Comparison of ENCODE assay signal across 8 cellular contexts in the genomic region with DNA sequence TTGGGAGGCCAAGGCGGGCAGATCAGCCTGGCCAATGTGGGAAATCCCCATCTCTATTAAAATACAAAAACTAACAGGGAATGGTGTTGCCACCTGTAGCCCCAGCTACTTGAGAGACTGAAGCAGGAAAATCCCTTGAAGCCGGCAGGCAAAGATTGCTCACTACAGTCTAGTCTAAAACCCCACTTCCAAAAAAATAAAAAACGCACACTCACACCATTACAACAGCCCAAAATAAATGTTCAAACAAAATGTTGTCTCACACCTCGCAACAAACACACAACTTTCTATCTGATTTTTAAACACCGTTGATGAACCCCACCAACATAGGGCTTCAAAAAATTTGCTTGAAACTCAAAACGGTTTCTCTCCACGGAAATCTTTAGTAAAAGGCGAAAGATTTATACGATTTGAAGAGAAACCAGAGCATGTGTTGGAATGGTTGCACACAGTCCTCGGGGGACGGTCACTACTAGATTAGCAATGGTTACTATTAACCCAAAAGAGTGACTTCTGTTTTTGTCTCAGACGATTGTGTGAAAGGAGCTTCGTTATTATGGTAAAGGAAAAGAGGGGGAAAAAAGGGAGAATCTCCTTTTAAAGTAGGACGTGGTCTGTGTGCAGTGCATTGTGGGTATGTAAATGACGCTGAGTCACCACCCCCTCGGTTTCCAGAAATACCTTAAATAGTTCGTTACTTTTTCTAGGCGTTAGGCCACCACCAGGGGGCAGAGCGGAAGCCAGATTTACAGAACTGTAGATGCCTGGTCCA. TPM values are rescaled to one million over a fixed set of nuclear protein-coding genes. Genes with fewer than 3 reads are reported as not detected.
DNase-seq lines count a peak whose midpoint lies in the region; ATAC-seq, FAIRE-seq and TF ChIP-seq lines count a peak whose summit lies in the region.

A gene (minus strand): TSS at position 430 of the 772 bp plus-strand sequence.

- H3K36me3 ChIP-seq in GM12878 (ENCODE audit: control insufficient read depth in 2 of 2, insufficient read depth in 2 of 2, low read length in 1 of 2) (no peaks in the 10 kb centered on the region), sigmoid colon (no peaks in the 10 kb centered on the region)

- H3K4me3 ChIP-seq in GM12878 = peak within 1 kb of the TSS; percentile 47; the same call in 1 of the 2 replicates
- peak within 1 kb of the TSS in 3 of 4 donors; percentile 13 to 20 (median 14) for H3K4me3 ChIP-seq in sigmoid colon

- RAD21 ChIA-PET in GM12878 (lab: Charles Lee; ENCODE audit: unreplicated experiment) = interaction anchor here (0.7 to 4.2 kb wide), 24 partner anchors 9 to 1081 kb away, joined by 3 to 48 read pairs (median 4); a partner anchor contains a TSS

- WGBS in GM12878 (ENCODE audit: insufficient coverage, insufficient replicate concordance, low lambda C conversion rate, missing lambda C conversion rate) = 1% methylated on average over 19 of the region's 19 CpGs
- 1% methylated on average over 19 of the region's 19 CpGs for WGBS in sigmoid colon, 2 donors

- FAIRE-seq in GM12878 (lab: Jason Lieb, UNC) = peak; percentile 85

- H3K9me3 ChIP-seq in GM12878 (replicated peaks; ENCODE audit: control insufficient read depth, insufficient read depth, low read length) (no peaks in the 10 kb centered on the region), sigmoid colon (no peaks in the 10 kb centered on the region)

- H3K27me3 ChIP-seq in GM12878 (replicated peaks in 1 of 2; ENCODE audit: control insufficient read depth in 2 of 2, insufficient read depth in 2 of 2, low read length in 1 of 2) (no peaks in the 10 kb centered on the region), sigmoid colon (no peaks in the 10 kb centered on the region)

- peak in 1 of 2 experiments; percentile 44; a peak in 1 of 4 replicates for TF ChIP-seq EP300 in GM12878 (IDR thresholded peaks at IDR 0.05; ENCODE audit: borderline replicate concordance in 1 of 2, control insufficient read depth in 1 of 2, low read depth in 2 of 2, low read length in 2 of 2)
- peak in 2 of 4 donors; percentile 10 to 20 for TF ChIP-seq EP300 in sigmoid colon (IDR thresholded peaks at IDR 0.05)

- H4K20me1 ChIP-seq in GM12878 (ENCODE audit: control insufficient read depth, insufficient read depth) = no peaks in the 10 kb centered on the region

- in situ Hi-C loops in GM12878 (cut with MboI) = loop anchor here (5.0 to 10.0 kb wide), 2 partner anchors 76 to 764 kb away; a partner anchor contains a TSS

- H3K79me2 ChIP-seq in GM12878 (ENCODE audit: control insufficient read depth, insufficient read depth, low read length) = no peaks in the 10 kb centered on the region

- DNase-seq in activated gamma-delta T cell treated with Interleukin-2 at 50 U/mL for 16 hours (peak; percentile 96), activated gamma-delta T cell (lab: John Stamatoyannopoulos, UW) (no peak), NCI-H2029 treated with DMSO at 0.1 percent for 48 hours (lab: John Stamatoyannopoulos, UW) (peak; percentile 99), T1000 (lab: John Stamatoyannopoulos, UW) (peak; percentile 85), GM12878 (ENCODE audit: low read depth, low spot score) (peak; percentile 98), iPS DF 19.7 (ENCODE audit: low read depth, low spot score) (peak; percentile 91), sigmoid colon (peak; percentile 96)

- ATAC-seq in HG03039 (IDR thresholded peaks at IDR 0.05; ENCODE audit: unreplicated experiment) (peak; percentile 63), GM12878 (peak; percentile 87)

- CTCF ChIA-PET in GM12878 (lab: Yijun Ruan, JAX) = interaction anchor here (0.6 to 8.9 kb wide), 33 partner anchors 9 to 853 kb away, joined by 3 to 175 read pairs (median 5); a partner anchor contains a TSS

- peak within 1 kb of the TSS; percentile 100 for H3K27ac ChIP-seq in GM12878 (ENCODE audit: control insufficient read depth, insufficient read depth)
- peak within 1 kb of the TSS; percentile 77 to 88 (median 82) for H3K27ac ChIP-seq in sigmoid colon

- TF ChIP-seq CTCF in GM12878 (IDR thresholded peaks at IDR 0.05 in 2 of 3, conservative IDR thresholded peaks at IDR 0.05 in 1 of 3; ENCODE audit: control insufficient read depth in 2 of 3, extremely low read depth in 1 of 3, insufficient read depth in 1 of 3, low read depth in 3 of 3, low read length in 3 of 3) = peak; percentile 72 to 88 (median 83)
- peak; percentile 39 to 85 (median 68) for TF ChIP-seq CTCF in sigmoid colon (IDR thresholded peaks at IDR 0.05)

- TSS peak; percentile 100 for BruUV-seq in GM12878 (replicated peaks; lab: Mats Ljungman, UMichigan)

- H3K4me1 ChIP-seq in GM12878 (ENCODE audit: control insufficient read depth, insufficient read depth, low read length) (peaks cover 14% of the 10 kb centered on the region), sigmoid colon (peaks cover 0 to 8% (median 4%) of the 10 kb centered on the region in 4 donors)

- H3K9ac ChIP-seq in GM12878 (ENCODE audit: control insufficient read depth, insufficient read depth, low read length) = peak within 1 kb of the TSS; percentile 83

- SMC1A ChIA-PET in GM12878 (lab: Charles Lee; ENCODE audit: uncharacterized antibody, unreplicated experiment) = interaction anchor here (0.6 to 7.8 kb wide), 15 partner anchors 9 to 1032 kb away, joined by 3 to 73 read pairs (median 6); a partner anchor contains a TSS

- intact Hi-C loops in GM12878 (cut with micrococcal nuclease; ENCODE audit: unreplicated experiment) (loop anchor here (1.0 to 5.0 kb wide), 4 partner anchors 10 to 281 kb away; a partner anchor contains a TSS), sigmoid colon (cut with DNase I) (loop anchor here (5.0 kb wide), 2 partner anchors 281 to 571 kb away; a partner anchor contains a TSS)

- POLR2A ChIA-PET in GM12878 (lab: Charles Lee) = interaction anchor here (0.6 to 6.6 kb wide), 21 partner anchors 9 to 852 kb away, joined by 3 to 110 read pairs (median 4); a partner anchor contains a TSS

- H2AFZ ChIP-seq in GM12878 (ENCODE audit: control insufficient read depth, low read depth, low read length) = peak within 1 kb of the TSS; percentile 92

- TF ChIP-seq POLR2A in GM12878 (IDR thresholded peaks at IDR 0.05; ENCODE audit: low read depth, low read length) (peak; percentile 96), sigmoid colon (IDR thresholded peaks at IDR 0.05) (peak; percentile 95)

- peak; percentile 58 for TF ChIP-seq RAD21 in GM12878 (IDR thresholded peaks at IDR 0.05; ENCODE audit: insufficient read depth, low read depth, low read length)

- peak within 1 kb of the TSS; percentile 77 for H3K4me2 ChIP-seq in GM12878 (ENCODE audit: control insufficient read depth, insufficient read depth)

TF ChIP-seq in GM12878, 131 proteins besides CTCF, POLR2A, EP300 and RAD21 (continues in another document):
- TF ChIP-seq FOXM1 (IDR thresholded peaks at IDR 0.05; ENCODE audit: low read depth, low read length) (peak; percentile 95), BACH1 (IDR thresholded peaks at IDR 0.05; ENCODE audit: borderline replicate concordance) (peak; percentile 99), ATF7 (IDR thresholded peaks at IDR 0.05; ENCODE audit: low read depth) (peak; percentile 78), TCF7 (IDR thresholded peaks at IDR 0.05; ENCODE audit: borderline replicate concordance) (no peak; the same call in none of the 2 replicates), MYB (IDR thresholded peaks at IDR 0.05; ENCODE audit: borderline replicate concordance, low read depth, low read length) (no peak; the same call in none of the 2 replicates)
- TF ChIP-seq, protein P1, sequence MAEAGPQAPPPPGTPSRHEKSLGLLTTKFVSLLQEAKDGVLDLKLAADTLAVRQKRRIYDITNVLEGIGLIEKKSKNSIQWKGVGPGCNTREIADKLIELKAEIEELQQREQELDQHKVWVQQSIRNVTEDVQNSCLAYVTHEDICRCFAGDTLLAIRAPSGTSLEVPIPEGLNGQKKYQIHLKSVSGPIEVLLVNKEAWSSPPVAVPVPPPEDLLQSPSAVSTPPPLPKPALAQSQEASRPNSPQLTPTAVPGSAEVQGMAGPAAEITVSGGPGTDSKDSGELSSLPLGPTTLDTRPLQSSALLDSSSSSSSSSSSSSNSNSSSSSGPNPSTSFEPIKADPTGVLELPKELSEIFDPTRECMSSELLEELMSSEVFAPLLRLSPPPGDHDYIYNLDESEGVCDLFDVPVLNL (IDR thresholded peaks at IDR 0.05; ENCODE audit: low read depth, low read length) = no peak

RNA-seq across cellular contexts. Expression of the gene that starts here (rescaled TPM):
- total RNA-seq in GM12878 (2013; cell fraction: nucleolus; rRNA removed) = not detected in 2 replicates
- total RNA-seq in GM12878 (2014; rRNA removed) = not detected in 2 replicates
- not detected in 2 replicates for total RNA-seq in GM12878 (2014; rRNA removed; fragmentation: Illumina TruSeq; extraction: Trizol)
- not detected in 2 replicates for total RNA-seq in GM12878 (2021)
- not detected for polyA plus RNA-seq in GM12878 (2011; ENCODE audit: low read depth)
- polyA plus RNA-seq in GM12878 (2011; rRNA removed) = not detected in 2 replicates
- polyA plus RNA-seq in GM12878 (2011; cell fraction: cytosol; rRNA removed) = not detected in 2 replicates
- not detected in 2 replicates for polyA plus RNA-seq in GM12878 (2011; cell fraction: nucleus; rRNA removed)
- not detected in 2 replicates for polyA plus RNA-seq in GM12878 (2012)
- not detected in 2 replicates for polyA plus RNA-seq in GM12878 (2014; fragmentation: Illumina TruSeq; extraction: Trizol)
- not detected for polyA plus RNA-seq in GM12878 (2014; fragmentation: Nextera tagmentation; extraction: Ambion mirVana)
- not detected in 2 replicates for polyA plus RNA-seq in GM12878 (2014; rRNA removed)
- polyA plus RNA-seq in GM12878 (2016; fragmentation: Nextera tagmentation; extraction: Ambion mirVana) = not detected
- under 0.01 and 3,585 TPM in 2 replicates for polyA minus RNA-seq in GM12878 (2011; rRNA and poly(A)+ RNA removed)
- 537 and 622 TPM in 2 replicates for polyA minus RNA-seq in GM12878 (2011; cell fraction: cytosol; rRNA and poly(A)+ RNA removed)
- polyA minus RNA-seq in GM12878 (2011; cell fraction: nucleus; rRNA and poly(A)+ RNA removed) = under 0.01 TPM in 2 replicates
- not detected for total RNA-seq in sigmoid colon
- polyA plus RNA-seq in sigmoid colon = not detected

Comparison
In these comparisons a context has a peak if more than half of its experiments do, and no peak if none do; other contexts are left out.
1. Peak in DNase-seq, H3K4me3 ChIP-seq and H3K27ac ChIP-seq in sigmoid colon; RNA of the gene not detected or under 1 TPM.